Comparison of ENCODE assay signal across 1 cellular context in genomic region chr18:31490838-31491237, GRCh38.
TF ChIP-seq lines count a peak whose summit lies in the region.

No MANE protein-coding gene starts in this region.

TF ChIP-seq in HepG2, 621 proteins besides CTCF, POLR2A, EP300 and RAD21 (continued from another document):
- TF ChIP-seq ZNF142 (CRISPR knock-in tag; IDR thresholded peaks at IDR 0.05) = no peak
- TF ChIP-seq STAT5B (CRISPR knock-in tag; IDR thresholded peaks at IDR 0.05) = no peak
- no peak for TF ChIP-seq STAT6 (CRISPR knock-in tag; IDR thresholded peaks at IDR 0.05; ENCODE audit: borderline replicate concordance)
- TF ChIP-seq TMF1 (CRISPR knock-in tag; IDR thresholded peaks at IDR 0.05; ENCODE audit: low read depth) = no peak
- no peak for TF ChIP-seq ZNF670 (CRISPR knock-in tag; IDR thresholded peaks at IDR 0.05; ENCODE audit: borderline replicate concordance)
